In the genomic region with DNA sequence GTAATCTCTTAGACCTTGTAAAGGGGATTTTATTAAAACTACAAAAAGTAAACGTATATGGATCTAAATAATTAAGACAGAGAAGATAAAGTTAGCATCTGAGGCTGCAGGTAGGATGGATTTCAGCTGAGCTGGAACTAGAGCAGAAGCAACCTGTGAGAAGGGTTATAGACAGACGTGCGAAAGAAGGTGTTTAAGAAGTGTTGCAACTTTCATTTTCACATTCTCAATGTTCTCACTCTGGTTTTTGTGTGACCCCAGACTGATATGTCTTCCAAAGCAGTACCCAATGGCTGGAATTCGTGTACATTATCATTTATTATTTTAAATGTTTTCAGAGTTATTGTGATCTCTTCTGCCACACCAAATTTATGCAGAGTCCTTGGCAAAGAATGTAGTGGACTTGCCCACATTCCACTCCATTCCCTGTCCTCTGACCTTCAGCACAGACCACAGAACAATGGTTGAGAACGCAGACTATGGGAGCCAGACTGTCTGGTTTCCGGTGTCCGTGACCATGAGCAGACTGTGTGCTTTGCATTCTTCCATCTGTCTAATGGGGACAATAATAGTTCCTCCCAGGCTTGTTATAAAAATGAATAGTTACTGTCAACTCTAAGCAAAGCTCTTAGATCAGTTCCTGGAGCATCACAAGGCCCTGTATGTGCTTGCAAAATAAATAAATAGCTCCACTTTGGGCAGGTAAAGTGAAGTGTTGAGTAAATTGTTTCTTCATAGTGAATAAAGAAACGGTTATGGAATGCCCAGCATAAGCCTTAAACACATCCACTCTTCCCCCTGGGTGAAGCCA, we compare ENCODE assay signal across 10 cellular contexts.
DNase-seq lines count a peak whose midpoint lies in the region; ATAC-seq and TF ChIP-seq lines count a peak whose summit lies in the region.
"Had no signal": no experiment of that assay in that cellular context is flagged by ENCODE, and none has a peak within 500 bp of the region (broad histone marks: within the 10 kb centered on the region; RNA-seq: fewer than 3 reads in every experiment).

No MANE protein-coding gene starts in this region.

- no peaks in the 10 kb centered on the region for H3K27me3 Mint-ChIP-seq in IgD-negative memory B cell

- H3K4me3 Mint-ChIP-seq in IgD-negative memory B cell: peak overlapping the region; percentile 50 to 80 (median 65)

- H3K27ac ChIP-seq in lower lobe of right lung: peak overlapping the region; percentile 38

- H3K27me3 ChIP-seq in lower lobe of right lung (ENCODE audit: low read depth) (no peaks in the 10 kb centered on the region), H7 (ENCODE audit: control insufficient read depth, insufficient read depth, low read length) (no peaks in the 10 kb centered on the region)

- intact Hi-C loops in lower lobe of right lung (cut with DNase I): no loop called here

- DNase-seq in lower lobe of right lung: no peak
- DNase-seq in H7: no peak
- no peak for DNase-seq in NCI-H510A treated with DMSO at 0.1 percent for 48 hours (lab: John Stamatoyannopoulos, UW)
- no peak for DNase-seq in SW480 (ENCODE audit: low spot score)
- DNase-seq in cortex of kidney (lab: John Stamatoyannopoulos, UW): no peak
- DNase-seq: glutamatergic neuron had no signal

- H3K4me1 ChIP-seq in lower lobe of right lung: peaks cover 11% of the 10 kb centered on the region

- peaks cover 2% of the 10 kb centered on the region for H3K36me3 Mint-ChIP-seq in IgD-negative memory B cell

- TF ChIP-seq CTCF in lower lobe of right lung (IDR thresholded peaks at IDR 0.05): no peak

- peak; percentile 64 for ATAC-seq in GM18517 (IDR thresholded peaks at IDR 0.05; ENCODE audit: unreplicated experiment)
- ATAC-seq in GM21717 (IDR thresholded peaks at IDR 0.05; ENCODE audit: unreplicated experiment): peak; percentile 68
- peak; percentile 15 to 39 for ATAC-seq in lower lobe of right lung
- ATAC-seq: HCT116 had no signal

- H3K9me3 ChIP-seq in lower lobe of right lung: no peaks in the 10 kb centered on the region

- no peaks in the 10 kb centered on the region for H3K36me3 ChIP-seq in lower lobe of right lung
- no peaks in the 10 kb centered on the region for H3K36me3 ChIP-seq in H7 (replicated peaks; ENCODE audit: control insufficient read depth, insufficient read depth, low read length)

- peak overlapping the region; percentile 80 to 97 (median 94) for H3K27ac Mint-ChIP-seq in IgD-negative memory B cell

- H3K4me3 ChIP-seq in lower lobe of right lung (no peak overlapping the region), H7 (ENCODE audit: insufficient read depth, low read depth, low read length) (no peak overlapping the region)

- peaks cover 0 to 2% (median 0%) of the 10 kb centered on the region in 3 donors for H3K9me3 Mint-ChIP-seq in IgD-negative memory B cell

- peaks cover 48 to 53% (median 52%) of the 10 kb centered on the region in 3 donors for H3K4me1 Mint-ChIP-seq in IgD-negative memory B cell
